1 cellular context compared by ENCODE assay signal in genomic region chr5:116564756-116565593, GRCh38.
TF ChIP-seq lines count a peak whose summit lies in the region.

No MANE protein-coding gene starts in this region.

TF ChIP-seq in GM23338, 12 proteins besides CTCF, POLR2A, EP300 and RAD21 (continued from another document):
- TF ChIP-seq REST (IDR thresholded peaks at IDR 0.05; ENCODE audit: unreplicated experiment), result no peak
- no peak for TF ChIP-seq ZNF462 (CRISPR knock-in tag; IDR thresholded peaks at IDR 0.05)
- no peak for TF ChIP-seq ZNF331 (CRISPR knock-in tag; IDR thresholded peaks at IDR 0.05; ENCODE audit: low read depth)
- no peak for TF ChIP-seq EZH2phosphoT487 (IDR thresholded peaks at IDR 0.05; ENCODE audit: unreplicated experiment)
- TF ChIP-seq ZNF114 (CRISPR knock-in tag; IDR thresholded peaks at IDR 0.05), result no peak
- TF ChIP-seq POLR2AphosphoS5 (IDR thresholded peaks at IDR 0.05; ENCODE audit: low read depth), result no peak
